ENCODE assay signal across 9 cellular contexts in the genomic region with DNA sequence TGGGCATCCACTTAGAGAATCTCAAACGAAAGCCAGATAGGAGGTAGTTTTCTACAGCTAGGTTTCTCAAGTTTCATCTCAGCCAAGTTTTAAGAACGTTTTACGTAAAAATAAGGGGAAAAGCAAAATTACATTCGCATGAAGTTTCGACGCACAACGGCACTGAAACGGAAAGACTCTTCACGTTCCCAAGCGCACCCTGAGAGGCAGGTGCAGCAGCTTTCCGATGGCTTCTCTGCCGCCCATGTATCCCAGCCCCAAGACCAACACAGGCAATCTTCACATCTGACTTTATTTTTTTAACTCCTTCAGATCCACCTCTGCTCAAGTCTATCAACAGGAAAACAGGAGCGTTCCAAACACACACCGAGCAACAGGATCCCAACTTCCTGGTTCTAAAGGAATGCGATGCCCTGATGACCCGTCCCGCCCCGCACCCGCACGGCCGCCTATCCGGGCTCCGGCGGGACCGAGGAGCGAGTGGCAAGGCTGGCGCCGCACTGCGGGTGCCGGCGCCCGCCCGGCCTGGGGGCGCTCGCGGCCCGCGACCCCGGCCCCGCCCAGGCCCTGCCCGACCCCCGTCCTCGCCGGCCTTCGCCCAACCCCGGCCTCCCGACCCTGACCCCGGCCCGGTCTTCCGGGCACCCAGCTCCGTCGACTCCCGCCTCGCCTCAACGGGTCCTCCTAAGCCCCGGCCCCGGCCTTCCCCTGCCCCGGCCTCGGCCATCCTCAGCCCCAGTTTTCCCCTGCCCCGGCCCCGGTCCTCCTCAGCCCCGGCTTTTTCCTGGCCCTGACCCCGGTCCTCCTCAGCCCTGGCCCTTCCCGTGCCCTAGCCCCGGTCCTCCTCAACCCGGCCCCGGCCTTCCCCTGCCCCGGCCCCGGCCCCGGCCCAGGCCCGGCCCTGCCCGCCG. TPM values are rescaled to one million over a fixed set of nuclear protein-coding genes. Genes with fewer than 3 reads are reported as not detected.
DNase-seq lines count a peak whose midpoint lies in the region; ATAC-seq, FAIRE-seq and TF ChIP-seq lines count a peak whose summit lies in the region.
"Had no signal": no experiment of that assay in that cellular context is flagged by ENCODE, and none has a peak within 500 bp of the region (broad histone marks: within the 10 kb centered on the region; RNA-seq: fewer than 3 reads in every experiment).

No MANE protein-coding gene starts in this region.

- peaks cover 32% of the 10 kb centered on the region for H3K36me3 Mint-ChIP-seq in CD4-positive, alpha-beta T cell (ENCODE audit: low read depth)
- peaks cover 6% of the 10 kb centered on the region for H3K36me3 Mint-ChIP-seq in astrocyte (ENCODE audit: low read depth, unreplicated experiment)

- no peak overlapping the region for H3K27ac ChIP-seq in CD4-positive, alpha-beta T cell (ENCODE audit: low read depth, low read length)
- H3K27ac ChIP-seq in HCT116 (ENCODE audit: low read depth, low read length) = peak overlapping the region; percentile 94
- H3K27ac ChIP-seq in astrocyte (ENCODE audit: low read depth, low read length) = peak overlapping the region; percentile 79
- no peak overlapping the region for H3K27ac ChIP-seq in iPS DF 6.9 (ENCODE audit: low read length)
- peak overlapping the region; percentile 89 to 99 (median 96) for H3K27ac ChIP-seq in sigmoid colon

- H3K9me3 Mint-ChIP-seq in CD4-positive, alpha-beta T cell = no peaks in the 10 kb centered on the region
- no peaks in the 10 kb centered on the region for H3K9me3 Mint-ChIP-seq in astrocyte (ENCODE audit: unreplicated experiment)

- H3K27ac Mint-ChIP-seq in CD4-positive, alpha-beta T cell = peak overlapping the region; percentile 89
- peak overlapping the region; percentile 88 for H3K27ac Mint-ChIP-seq in astrocyte (ENCODE audit: unreplicated experiment)

- intact Hi-C loops in CD4-positive, alpha-beta T cell (cut with DNase I, micrococcal nuclease) = loop anchor here (1.0 to 5.0 kb wide), 5 partner anchors 56 to 132 kb away; partner anchors contain the start of gene GTPBP4 (in 1 of the 2)
- intact Hi-C loops in HCT116 (cut with micrococcal nuclease) (loop anchor here (2.0 to 10.0 kb wide), 2 partner anchors 124 to 420 kb away; partner anchors contain the start of gene WDR37), sigmoid colon (cut with DNase I) (loop anchor here (1.0 to 5.0 kb wide), 3 partner anchors 58 to 238 kb away; partner anchors contain the start of genes GTPBP4 and IDI1)

- no peaks in the 10 kb centered on the region for H3K9me3 ChIP-seq in CD4-positive, alpha-beta T cell (ENCODE audit: control insufficient read depth, low read length)
- H3K9me3 ChIP-seq in HCT116 (ENCODE audit: control insufficient read depth in 1 of 2, insufficient read depth in 1 of 2, low read depth in 1 of 2, low read length in 2 of 2) = no peaks in the 10 kb centered on the region
- no peaks in the 10 kb centered on the region for H3K9me3 ChIP-seq in astrocyte (ENCODE audit: insufficient read depth, low read depth, low read length)
- H3K9me3 ChIP-seq in iPS DF 6.9 (ENCODE audit: control insufficient read depth, insufficient read depth, low read length) = no peaks in the 10 kb centered on the region
- no peaks in the 10 kb centered on the region for H3K9me3 ChIP-seq in sigmoid colon

- no TSS peak for BruUV-seq in HCT116 (replicated peaks; lab: Mats Ljungman, UMichigan)

- H3K4me3 ChIP-seq in HCT116 (replicated peaks in 1 of 2; ENCODE audit: low read depth in 1 of 2, low read length in 2 of 2) = peak overlapping the region; percentile 68 to 73
- peak overlapping the region; percentile 88 for H3K4me3 ChIP-seq in astrocyte (ENCODE audit: insufficient read depth, low read depth, low read length)
- peak overlapping the region; percentile 56 for H3K4me3 ChIP-seq in iPS DF 6.9 (ENCODE audit: low read length)
- peak overlapping the region; percentile 88 to 94 (median 90) for H3K4me3 ChIP-seq in sigmoid colon

- H3K9ac ChIP-seq in HCT116 (ENCODE audit: low read length) (peak overlapping the region; percentile 88), astrocyte (ENCODE audit: low read length) (peak overlapping the region; percentile 90)

- peaks cover 56% of the 10 kb centered on the region for H3K4me1 Mint-ChIP-seq in CD4-positive, alpha-beta T cell (ENCODE audit: low read depth)
- peaks cover 15% of the 10 kb centered on the region for H3K4me1 Mint-ChIP-seq in astrocyte (ENCODE audit: low read depth, unreplicated experiment)

- RAD21 ChIA-PET in HCT116 (lab: Charles Lee; ENCODE audit: low non-redundant PET in 1 of 2, low total read pairs in 2 of 2, uncharacterized antibody in 2 of 2, unreplicated experiment in 2 of 2) = no interaction called here

- WGBS in iPS DF 6.9 (ENCODE audit: insufficient coverage, insufficient read length) = no CpG with 5 or more reads among the region's 73 CpGs
- 1 to 2% methylated on average over 73 of the region's 73 CpGs for WGBS in sigmoid colon, 2 donors

- H3K27me3 ChIP-seq in CD4-positive, alpha-beta T cell (ENCODE audit: control insufficient read depth, insufficient read depth, low read length) = no peaks in the 10 kb centered on the region
- H3K27me3 ChIP-seq in HCT116 (ENCODE audit: insufficient read depth, low read length) = no peaks in the 10 kb centered on the region
- no peaks in the 10 kb centered on the region for H3K27me3 ChIP-seq in astrocyte (ENCODE audit: insufficient read depth, low read length)
- H3K27me3 ChIP-seq in iPS DF 6.9 (ENCODE audit: control insufficient read depth, insufficient read depth, low read length) = no peaks in the 10 kb centered on the region
- H3K27me3 ChIP-seq in sigmoid colon = no peaks in the 10 kb centered on the region

- no peaks in the 10 kb centered on the region for H3K27me3 Mint-ChIP-seq in CD4-positive, alpha-beta T cell
- H3K27me3 Mint-ChIP-seq in astrocyte (ENCODE audit: low read depth, unreplicated experiment) = no peaks in the 10 kb centered on the region

- CTCF ChIA-PET in CD4-positive, alpha-beta T cell (lab: Charles Lee) = interaction anchor here (1.0 kb wide), 1 partner anchor 58 kb away, joined by 3 read pairs; the partner anchor contains the start of gene GTPBP4
- CTCF ChIA-PET in HCT116 (lab: Charles Lee) = interaction anchor here (0.7 kb wide), 1 partner anchor 125 kb away, joined by 3 read pairs; no protein-coding TSS in a partner anchor

- FAIRE-seq in astrocyte (lab: Jason Lieb, UNC) = no peak
- FAIRE-seq: TTC549 had no signal

- no peak for ATAC-seq in CD4-positive, alpha-beta T cell (ENCODE audit: poor library complexity)
- ATAC-seq in HCT116 (peak; percentile 6), HG02885 (IDR thresholded peaks at IDR 0.05; ENCODE audit: poor library complexity, unreplicated experiment) (no peak)

- H3K79me2 ChIP-seq in HCT116 (ENCODE audit: insufficient read depth, low read length) (peaks cover 55% of the 10 kb centered on the region), astrocyte (ENCODE audit: insufficient read depth, low read length) (peaks cover 54% of the 10 kb centered on the region)

- DNase-seq in CD4-positive, alpha-beta T cell = peak in 6 of 10 experiments; percentile 5 to 41 (median 14)
- DNase-seq in HCT116 (ENCODE audit: low read depth, low spot score) (no peak), RKO (ENCODE audit: low spot score) (peak; percentile 81), astrocyte (ENCODE audit: low read depth) (peak; percentile 29), iPS DF 6.9 (ENCODE audit: low read depth, low spot score) (no peak), sigmoid colon (peak; percentile 71), NCI-H1436 (lab: John Stamatoyannopoulos, UW) (no peak)

- POLR2A ChIA-PET in CD4-positive, alpha-beta T cell (lab: Charles Lee) = interaction anchor here (0.7 to 2.8 kb wide), 10 partner anchors 14 to 795 kb away, joined by 3 to 31 read pairs (median 4); partner anchors contain the start of genes GTPBP4, IDI1, WDR37 and ZMYND11
- POLR2A ChIA-PET in HCT116 (lab: Charles Lee) = interaction anchor here (0.7 to 1.2 kb wide), 2 partner anchors 56 to 57 kb away, joined by 3 to 4 read pairs; partner anchors contain the start of gene GTPBP4

- no peaks in the 10 kb centered on the region for H3K9me2 ChIP-seq in HCT116 (ENCODE audit: insufficient read depth)

- TF ChIP-seq POLR2A in HCT116 (IDR thresholded peaks at IDR 0.05; ENCODE audit: borderline replicate concordance, extremely low read depth, insufficient read depth, insufficient read length) (no peak), sigmoid colon (IDR thresholded peaks at IDR 0.05) (no peak)

- no peak for TF ChIP-seq EP300 in sigmoid colon (IDR thresholded peaks at IDR 0.05)

- H3K4me2 ChIP-seq in HCT116 (ENCODE audit: low read length) (peak overlapping the region; percentile 86), astrocyte (ENCODE audit: low read length) (peak overlapping the region; percentile 96)

- H3K4me3 Mint-ChIP-seq in CD4-positive, alpha-beta T cell = peak overlapping the region; percentile 95
- H3K4me3 Mint-ChIP-seq in astrocyte (ENCODE audit: unreplicated experiment) = peak overlapping the region; percentile 94

- H2AFZ ChIP-seq in HCT116 (ENCODE audit: low read depth, low read length, poor library complexity, severe bottlenecking) = no peak overlapping the region
- no peak overlapping the region for H2AFZ ChIP-seq in astrocyte (ENCODE audit: low read depth, low read length)

- H3K36me3 ChIP-seq in HCT116 (ENCODE audit: control insufficient read depth in 1 of 2, insufficient read depth in 2 of 2, low read length in 2 of 2) (peaks cover 0 to 3% of the 10 kb centered on the region in 2 experiments; a peak in 2 of 4 replicates), astrocyte (ENCODE audit: insufficient read depth, low read length) (no peaks in the 10 kb centered on the region), iPS DF 6.9 (ENCODE audit: control insufficient read depth, insufficient read depth, low read length) (no peaks in the 10 kb centered on the region), sigmoid colon (peaks cover 0 to 5% (median 0%) of the 10 kb centered on the region in 4 donors)

- H4K20me1 ChIP-seq in HCT116 (ENCODE audit: insufficient read depth) = peaks cover 40% of the 10 kb centered on the region; the same call in 1 of the 2 replicates
- H4K20me1 ChIP-seq in astrocyte (ENCODE audit: insufficient read depth, low read length) = peaks cover 49% of the 10 kb centered on the region

- no peak for TF ChIP-seq CTCF in CD4-positive, alpha-beta T cell (IDR thresholded peaks at IDR 0.05)
- no peak for TF ChIP-seq CTCF in HCT116 (IDR thresholded peaks at IDR 0.05 in 2 of 3, conservative IDR thresholded peaks at IDR 0.05 in 1 of 3; ENCODE audit: borderline replicate concordance in 1 of 3, insufficient read depth in 1 of 3, low read depth in 2 of 3, low read length in 2 of 3)
- no peak for TF ChIP-seq CTCF in astrocyte (IDR thresholded peaks at IDR 0.05; ENCODE audit: insufficient read depth, low read depth, low read length)
- no peak for TF ChIP-seq CTCF in sigmoid colon (IDR thresholded peaks at IDR 0.05)

- peaks cover 9 to 10% of the 10 kb centered on the region in 2 experiments; a peak in 3 of 4 replicates for H3K4me1 ChIP-seq in HCT116 (ENCODE audit: control insufficient read depth in 1 of 2, insufficient read depth in 2 of 2, low read length in 2 of 2)
- H3K4me1 ChIP-seq in astrocyte (ENCODE audit: insufficient read depth, low read length) = peaks cover 4% of the 10 kb centered on the region
- peaks cover 1% of the 10 kb centered on the region; the same call in 1 of the 2 replicates for H3K4me1 ChIP-seq in iPS DF 6.9 (ENCODE audit: control insufficient read depth, insufficient read depth, low read length)
- peaks cover 0 to 52% (median 43%) of the 10 kb centered on the region in 4 donors for H3K4me1 ChIP-seq in sigmoid colon

- TF ChIP-seq RAD21 in HCT116 (IDR thresholded peaks at IDR 0.05; ENCODE audit: low read depth) = no peak

RNA-seq across cellular contexts. Expression of gene LARP4B, which starts 0.8 kb away (rescaled TPM):
- 10 to 100 TPM; 33.1 to 40.2 TPM for total RNA-seq in CD4-positive, alpha-beta T cell
- total RNA-seq in HCT116 (2021; ENCODE audit: unreplicated experiment) (122 TPM), astrocyte (97.3 and 101 TPM in 2 replicates), sigmoid colon (10 to 100 TPM; 31.7 to 57.6 (median 40.8) TPM)
- polyA plus RNA-seq in HCT116 (2012) = 33.4 and 34.3 TPM in 2 replicates
- 10 to 100 TPM; 11.4 to 31.9 (median 17.1) TPM for polyA plus RNA-seq in sigmoid colon

RNA-seq across cellular contexts. Expression of gene GTPBP4, which starts 57.6 kb away (rescaled TPM):
- total RNA-seq in CD4-positive, alpha-beta T cell = 10 to 100 TPM; 50.3 to 53.7 TPM
- total RNA-seq in HCT116 (2021; ENCODE audit: unreplicated experiment) (111 TPM), astrocyte (101 and 106 TPM in 2 replicates), sigmoid colon (10 to 100 TPM; 12.0 to 22.8 (median 19.6) TPM)
- 41.8 and 49.2 TPM in 2 replicates for polyA plus RNA-seq in HCT116 (2012)
- polyA plus RNA-seq in sigmoid colon = 10 to 100 TPM in 2 of 3 donors, 1 to 10 TPM in 1; 8.1 to 38.7 (median 12.0) TPM

Comparison
In these comparisons a context has a peak if more than half of its experiments do, and no peak if none do; other contexts are left out.
1. DNase-seq: peak in CD4-positive, alpha-beta T cell (6 of 10), RKO (single experiment), astrocyte (single experiment) and sigmoid colon (single experiment); none in HCT116 (single experiment), iPS DF 6.9 (single experiment) and NCI-H1436 (single experiment).
2. H3K27ac ChIP-seq: peak in HCT116 (single experiment), astrocyte (single experiment) and sigmoid colon (4 of 4); none in CD4-positive, alpha-beta T cell (single experiment) and iPS DF 6.9 (single experiment).
3. Peak in every context shown above with its lines, with median percentiles within 50 percentile points of each other: H3K4me3 ChIP-seq.